1 cellular context compared by ENCODE assay signal in the genomic region with DNA sequence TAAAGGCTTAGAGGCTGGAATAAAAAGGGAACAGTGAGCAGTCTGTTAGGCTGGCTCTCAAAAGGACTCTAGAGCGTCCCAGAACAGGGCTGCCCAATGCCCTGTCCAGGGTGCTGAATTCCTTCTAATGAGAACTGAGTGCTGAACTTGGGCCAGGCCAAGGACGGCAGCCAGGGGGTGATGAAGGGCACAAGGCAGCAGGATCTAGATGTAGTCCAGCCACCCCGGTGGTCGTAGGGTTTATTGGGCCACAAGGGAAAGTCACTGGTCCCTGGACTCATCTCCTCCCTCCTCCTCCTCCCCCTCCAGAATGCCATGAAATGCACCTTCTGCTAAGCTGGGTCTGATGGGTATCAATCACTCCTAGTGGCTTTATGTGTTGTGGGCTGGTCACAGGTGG.
TF ChIP-seq lines count a peak whose summit lies in the region.

No MANE protein-coding gene starts in this region.

TF ChIP-seq in HepG2, 621 proteins besides CTCF, POLR2A, EP300 and RAD21 (continues in another document):
- peak; percentile 73; the same call in 1 of the 2 replicates for TF ChIP-seq KLF9 (CRISPR knock-in tag; IDR thresholded peaks at IDR 0.05; ENCODE audit: low read depth)
- TF ChIP-seq CC2D1A (CRISPR knock-in tag; IDR thresholded peaks at IDR 0.05) = no peak
- no peak for TF ChIP-seq GFI1 (CRISPR knock-in tag; IDR thresholded peaks at IDR 0.05; ENCODE audit: borderline replicate concordance)
- TF ChIP-seq ZNF441 (CRISPR knock-in tag; IDR thresholded peaks at IDR 0.05; ENCODE audit: borderline replicate concordance) = peak; percentile 89
- TF ChIP-seq, protein P1, sequence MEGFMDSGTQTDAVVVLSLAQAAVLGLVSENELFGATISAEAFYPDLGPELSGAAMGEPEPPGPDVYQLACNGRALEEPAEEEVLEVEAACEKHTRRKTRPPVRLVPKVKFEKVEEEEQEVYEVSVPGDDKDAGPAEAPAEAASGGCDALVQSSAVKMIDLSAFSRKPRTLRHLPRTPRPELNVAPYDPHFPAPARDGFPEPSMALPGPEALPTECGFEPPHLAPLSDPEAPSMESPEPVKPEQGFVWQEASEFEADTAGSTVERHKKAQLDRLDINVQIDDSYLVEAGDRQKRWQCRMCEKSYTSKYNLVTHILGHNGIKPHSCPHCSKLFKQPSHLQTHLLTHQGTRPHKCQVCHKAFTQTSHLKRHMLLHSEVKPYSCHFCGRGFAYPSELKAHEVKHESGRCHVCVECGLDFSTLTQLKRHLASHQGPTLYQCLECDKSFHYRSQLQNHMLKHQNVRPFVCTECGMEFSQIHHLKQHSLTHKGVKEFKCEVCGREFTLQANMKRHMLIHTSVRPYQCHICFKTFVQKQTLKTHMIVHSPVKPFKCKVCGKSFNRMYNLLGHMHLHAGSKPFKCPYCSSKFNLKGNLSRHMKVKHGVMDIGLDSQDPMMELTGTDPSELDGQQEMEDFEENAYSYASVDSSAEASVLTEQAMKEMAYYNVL (CRISPR knock-in tag; IDR thresholded peaks at IDR 0.05; ENCODE audit: borderline replicate concordance) = no peak
- TF ChIP-seq ZFAT (CRISPR knock-in tag; conservative IDR thresholded peaks at IDR 0.05) = 0 out of 2 replicates have a peak, but pooled peaks have one; percentile 67
- TF ChIP-seq, protein P2, sequence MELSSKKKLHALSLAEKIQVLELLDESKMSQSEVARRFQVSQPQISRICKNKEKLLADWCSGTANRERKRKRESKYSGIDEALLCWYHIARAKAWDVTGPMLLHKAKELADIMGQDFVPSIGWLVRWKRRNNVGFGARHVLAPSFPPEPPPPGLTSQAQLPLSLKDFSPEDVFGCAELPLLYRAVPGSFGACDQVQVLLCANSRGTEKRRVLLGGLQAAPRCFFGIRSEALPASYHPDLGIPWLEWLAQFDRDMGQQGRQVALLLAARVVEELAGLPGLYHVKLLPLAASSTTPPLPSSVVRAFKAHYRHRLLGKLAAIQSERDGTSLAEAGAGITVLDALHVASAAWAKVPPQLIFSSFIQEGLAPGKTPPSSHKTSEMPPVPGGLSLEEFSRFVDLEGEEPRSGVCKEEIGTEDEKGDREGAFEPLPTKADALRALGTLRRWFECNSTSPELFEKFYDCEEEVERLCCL (CRISPR knock-in tag; IDR thresholded peaks at IDR 0.05; ENCODE audit: borderline replicate concordance) = 0 out of 2 replicates have a peak, but pooled peaks have one; percentile 32
- no peak for TF ChIP-seq NCOR1 (IDR thresholded peaks at IDR 0.05; ENCODE audit: borderline replicate concordance, low read length)
- peak; percentile 74; the same call in 1 of the 2 replicates for TF ChIP-seq RFXAP (CRISPR knock-in tag; IDR thresholded peaks at IDR 0.05; ENCODE audit: borderline replicate concordance)
- peak; percentile 98 for TF ChIP-seq WIZ (CRISPR knock-in tag; IDR thresholded peaks at IDR 0.05)
- no peak for TF ChIP-seq AGO1 (IDR thresholded peaks at IDR 0.05; ENCODE audit: low read depth, low read length, poor library complexity, severe bottlenecking)
- no peak for TF ChIP-seq ZNF343 (CRISPR knock-in tag; IDR thresholded peaks at IDR 0.05)
- TF ChIP-seq ATF7-NPFF (CRISPR knock-in tag; IDR thresholded peaks at IDR 0.05; ENCODE audit: low read depth) = 0 out of 2 replicates have a peak, but pooled peaks have one; percentile 41
- TF ChIP-seq, protein P3, sequence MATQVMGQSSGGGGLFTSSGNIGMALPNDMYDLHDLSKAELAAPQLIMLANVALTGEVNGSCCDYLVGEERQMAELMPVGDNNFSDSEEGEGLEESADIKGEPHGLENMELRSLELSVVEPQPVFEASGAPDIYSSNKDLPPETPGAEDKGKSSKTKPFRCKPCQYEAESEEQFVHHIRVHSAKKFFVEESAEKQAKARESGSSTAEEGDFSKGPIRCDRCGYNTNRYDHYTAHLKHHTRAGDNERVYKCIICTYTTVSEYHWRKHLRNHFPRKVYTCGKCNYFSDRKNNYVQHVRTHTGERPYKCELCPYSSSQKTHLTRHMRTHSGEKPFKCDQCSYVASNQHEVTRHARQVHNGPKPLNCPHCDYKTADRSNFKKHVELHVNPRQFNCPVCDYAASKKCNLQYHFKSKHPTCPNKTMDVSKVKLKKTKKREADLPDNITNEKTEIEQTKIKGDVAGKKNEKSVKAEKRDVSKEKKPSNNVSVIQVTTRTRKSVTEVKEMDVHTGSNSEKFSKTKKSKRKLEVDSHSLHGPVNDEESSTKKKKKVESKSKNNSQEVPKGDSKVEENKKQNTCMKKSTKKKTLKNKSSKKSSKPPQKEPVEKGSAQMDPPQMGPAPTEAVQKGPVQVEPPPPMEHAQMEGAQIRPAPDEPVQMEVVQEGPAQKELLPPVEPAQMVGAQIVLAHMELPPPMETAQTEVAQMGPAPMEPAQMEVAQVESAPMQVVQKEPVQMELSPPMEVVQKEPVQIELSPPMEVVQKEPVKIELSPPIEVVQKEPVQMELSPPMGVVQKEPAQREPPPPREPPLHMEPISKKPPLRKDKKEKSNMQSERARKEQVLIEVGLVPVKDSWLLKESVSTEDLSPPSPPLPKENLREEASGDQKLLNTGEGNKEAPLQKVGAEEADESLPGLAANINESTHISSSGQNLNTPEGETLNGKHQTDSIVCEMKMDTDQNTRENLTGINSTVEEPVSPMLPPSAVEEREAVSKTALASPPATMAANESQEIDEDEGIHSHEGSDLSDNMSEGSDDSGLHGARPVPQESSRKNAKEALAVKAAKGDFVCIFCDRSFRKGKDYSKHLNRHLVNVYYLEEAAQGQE (IDR thresholded peaks at IDR 0.05; ENCODE audit: borderline replicate concordance in 1 of 2, low read depth in 1 of 2, low read length in 2 of 2) = peak; percentile 98 to 99
- peak; percentile 74; the same call in 1 of the 2 replicates for TF ChIP-seq MEIS2 (CRISPR knock-in tag; IDR thresholded peaks at IDR 0.05)
- TF ChIP-seq PPARG (CRISPR knock-in tag; conservative IDR thresholded peaks at IDR 0.05) = peak; percentile 59; the same call in 1 of the 2 replicates
- no peak for TF ChIP-seq MAFG (CRISPR knock-in tag; IDR thresholded peaks at IDR 0.05)
- no peak for TF ChIP-seq CBFB (CRISPR knock-in tag; IDR thresholded peaks at IDR 0.05)
- TF ChIP-seq SALL1 (CRISPR knock-in tag; IDR thresholded peaks at IDR 0.05) = peak; percentile 93
- peak; percentile 72; the same call in 1 of the 2 replicates for TF ChIP-seq ZNF205 (CRISPR knock-in tag; IDR thresholded peaks at IDR 0.05)
- TF ChIP-seq ARHGAP35 (CRISPR knock-in tag; IDR thresholded peaks at IDR 0.05; ENCODE audit: borderline replicate concordance) = peak; percentile 79; the same call in 1 of the 2 replicates
- peak; percentile 55 for TF ChIP-seq BCL6 (CRISPR knock-in tag; IDR thresholded peaks at IDR 0.05)
- TF ChIP-seq KLF16 (CRISPR knock-in tag; IDR thresholded peaks at IDR 0.05) = peak in 1 of 2 experiments; percentile 81; a peak in 2 of 4 replicates
- TF ChIP-seq, protein P4, sequence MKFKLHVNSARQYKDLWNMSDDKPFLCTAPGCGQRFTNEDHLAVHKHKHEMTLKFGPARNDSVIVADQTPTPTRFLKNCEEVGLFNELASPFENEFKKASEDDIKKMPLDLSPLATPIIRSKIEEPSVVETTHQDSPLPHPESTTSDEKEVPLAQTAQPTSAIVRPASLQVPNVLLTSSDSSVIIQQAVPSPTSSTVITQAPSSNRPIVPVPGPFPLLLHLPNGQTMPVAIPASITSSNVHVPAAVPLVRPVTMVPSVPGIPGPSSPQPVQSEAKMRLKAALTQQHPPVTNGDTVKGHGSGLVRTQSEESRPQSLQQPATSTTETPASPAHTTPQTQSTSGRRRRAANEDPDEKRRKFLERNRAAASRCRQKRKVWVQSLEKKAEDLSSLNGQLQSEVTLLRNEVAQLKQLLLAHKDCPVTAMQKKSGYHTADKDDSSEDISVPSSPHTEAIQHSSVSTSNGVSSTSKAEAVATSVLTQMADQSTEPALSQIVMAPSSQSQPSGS (CRISPR knock-in tag; IDR thresholded peaks at IDR 0.05) = peak; percentile 76; the same call in 1 of the 2 replicates
- no peak for TF ChIP-seq NFIB (CRISPR knock-in tag; IDR thresholded peaks at IDR 0.05; ENCODE audit: borderline replicate concordance)
- TF ChIP-seq ISX (CRISPR knock-in tag; conservative IDR thresholded peaks at IDR 0.05) = peak; percentile 59; the same call in 1 of the 2 replicates
- no peak for TF ChIP-seq TBX3 (IDR thresholded peaks at IDR 0.05; ENCODE audit: borderline replicate concordance)
- TF ChIP-seq STAT5B (CRISPR knock-in tag; IDR thresholded peaks at IDR 0.05) = 0 out of 2 replicates have a peak, but pooled peaks have one; percentile 68
- TF ChIP-seq, protein P5, sequence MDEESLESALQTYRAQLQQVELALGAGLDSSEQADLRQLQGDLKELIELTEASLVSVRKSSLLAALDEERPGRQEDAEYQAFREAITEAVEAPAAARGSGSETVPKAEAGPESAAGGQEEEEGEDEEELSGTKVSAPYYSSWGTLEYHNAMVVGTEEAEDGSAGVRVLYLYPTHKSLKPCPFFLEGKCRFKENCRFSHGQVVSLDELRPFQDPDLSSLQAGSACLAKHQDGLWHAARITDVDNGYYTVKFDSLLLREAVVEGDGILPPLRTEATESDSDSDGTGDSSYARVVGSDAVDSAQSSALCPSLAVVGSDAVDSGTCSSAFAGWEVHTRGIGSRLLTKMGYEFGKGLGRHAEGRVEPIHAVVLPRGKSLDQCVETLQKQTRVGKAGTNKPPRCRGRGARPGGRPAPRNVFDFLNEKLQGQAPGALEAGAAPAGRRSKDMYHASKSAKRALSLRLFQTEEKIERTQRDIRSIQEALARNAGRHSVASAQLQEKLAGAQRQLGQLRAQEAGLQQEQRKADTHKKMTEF (CRISPR knock-in tag; IDR thresholded peaks at IDR 0.05) = 0 out of 2 replicates have a peak, but pooled peaks have one; percentile 29
- TF ChIP-seq GATAD2A (CRISPR knock-in tag; IDR thresholded peaks at IDR 0.05) = peak; percentile 43; the same call in 1 of the 2 replicates
- 0 out of 2 replicates have a peak, but pooled peaks have one; percentile 31 for TF ChIP-seq ARNT2 (CRISPR knock-in tag; IDR thresholded peaks at IDR 0.05; ENCODE audit: low read depth)
- TF ChIP-seq, protein P6, sequence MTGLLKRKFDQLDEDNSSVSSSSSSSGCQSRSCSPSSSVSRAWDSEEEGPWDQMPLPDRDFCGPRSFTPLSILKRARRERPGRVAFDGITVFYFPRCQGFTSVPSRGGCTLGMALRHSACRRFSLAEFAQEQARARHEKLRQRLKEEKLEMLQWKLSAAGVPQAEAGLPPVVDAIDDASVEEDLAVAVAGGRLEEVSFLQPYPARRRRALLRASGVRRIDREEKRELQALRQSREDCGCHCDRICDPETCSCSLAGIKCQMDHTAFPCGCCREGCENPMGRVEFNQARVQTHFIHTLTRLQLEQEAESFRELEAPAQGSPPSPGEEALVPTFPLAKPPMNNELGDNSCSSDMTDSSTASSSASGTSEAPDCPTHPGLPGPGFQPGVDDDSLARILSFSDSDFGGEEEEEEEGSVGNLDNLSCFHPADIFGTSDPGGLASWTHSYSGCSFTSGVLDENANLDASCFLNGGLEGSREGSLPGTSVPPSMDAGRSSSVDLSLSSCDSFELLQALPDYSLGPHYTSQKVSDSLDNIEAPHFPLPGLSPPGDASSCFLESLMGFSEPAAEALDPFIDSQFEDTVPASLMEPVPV (CRISPR knock-in tag; IDR thresholded peaks at IDR 0.05) = no peak
- TF ChIP-seq ZNF232 (CRISPR knock-in tag; IDR thresholded peaks at IDR 0.05; ENCODE audit: borderline replicate concordance) = peak; percentile 94
- no peak for TF ChIP-seq HNRNPUL1 (IDR thresholded peaks at IDR 0.05; ENCODE audit: low read depth, low read length)
- TF ChIP-seq ZBTB7A (CRISPR knock-in tag; IDR thresholded peaks at IDR 0.05) = peak; percentile 65; the same call in 1 of the 2 replicates
- TF ChIP-seq MIXL1 (CRISPR knock-in tag; IDR thresholded peaks at IDR 0.05) = peak; percentile 79
- TF ChIP-seq MTF1 (CRISPR knock-in tag; IDR thresholded peaks at IDR 0.05) = peak; percentile 71; the same call in 1 of the 2 replicates
- TF ChIP-seq MXD4 (CRISPR knock-in tag; IDR thresholded peaks at IDR 0.05) = peak; percentile 66; the same call in 1 of the 2 replicates
- TF ChIP-seq TOPORS (CRISPR knock-in tag; IDR thresholded peaks at IDR 0.05) = no peak
- TF ChIP-seq ZNF841 (CRISPR knock-in tag; IDR thresholded peaks at IDR 0.05; ENCODE audit: borderline replicate concordance) = no peak
- no peak for TF ChIP-seq ZNF703 (CRISPR knock-in tag; IDR thresholded peaks at IDR 0.05; ENCODE audit: borderline replicate concordance)
- TF ChIP-seq ZNF10 (CRISPR knock-in tag; IDR thresholded peaks at IDR 0.05; ENCODE audit: borderline replicate concordance, low read depth) = no peak
- TF ChIP-seq, protein P7, sequence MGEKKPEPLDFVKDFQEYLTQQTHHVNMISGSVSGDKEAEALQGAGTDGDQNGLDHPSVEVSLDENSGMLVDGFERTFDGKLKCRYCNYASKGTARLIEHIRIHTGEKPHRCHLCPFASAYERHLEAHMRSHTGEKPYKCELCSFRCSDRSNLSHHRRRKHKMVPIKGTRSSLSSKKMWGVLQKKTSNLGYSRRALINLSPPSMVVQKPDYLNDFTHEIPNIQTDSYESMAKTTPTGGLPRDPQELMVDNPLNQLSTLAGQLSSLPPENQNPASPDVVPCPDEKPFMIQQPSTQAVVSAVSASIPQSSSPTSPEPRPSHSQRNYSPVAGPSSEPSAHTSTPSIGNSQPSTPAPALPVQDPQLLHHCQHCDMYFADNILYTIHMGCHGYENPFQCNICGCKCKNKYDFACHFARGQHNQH (CRISPR knock-in tag; IDR thresholded peaks at IDR 0.05) = peak; percentile 89; the same call in 1 of the 2 replicates
- TF ChIP-seq, protein P8, sequence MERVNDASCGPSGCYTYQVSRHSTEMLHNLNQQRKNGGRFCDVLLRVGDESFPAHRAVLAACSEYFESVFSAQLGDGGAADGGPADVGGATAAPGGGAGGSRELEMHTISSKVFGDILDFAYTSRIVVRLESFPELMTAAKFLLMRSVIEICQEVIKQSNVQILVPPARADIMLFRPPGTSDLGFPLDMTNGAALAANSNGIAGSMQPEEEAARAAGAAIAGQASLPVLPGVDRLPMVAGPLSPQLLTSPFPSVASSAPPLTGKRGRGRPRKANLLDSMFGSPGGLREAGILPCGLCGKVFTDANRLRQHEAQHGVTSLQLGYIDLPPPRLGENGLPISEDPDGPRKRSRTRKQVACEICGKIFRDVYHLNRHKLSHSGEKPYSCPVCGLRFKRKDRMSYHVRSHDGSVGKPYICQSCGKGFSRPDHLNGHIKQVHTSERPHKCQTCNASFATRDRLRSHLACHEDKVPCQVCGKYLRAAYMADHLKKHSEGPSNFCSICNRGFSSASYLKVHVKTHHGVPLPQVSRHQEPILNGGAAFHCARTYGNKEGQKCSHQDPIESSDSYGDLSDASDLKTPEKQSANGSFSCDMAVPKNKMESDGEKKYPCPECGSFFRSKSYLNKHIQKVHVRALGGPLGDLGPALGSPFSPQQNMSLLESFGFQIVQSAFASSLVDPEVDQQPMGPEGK (CRISPR knock-in tag; IDR thresholded peaks at IDR 0.05) = peak; percentile 43; the same call in 1 of the 2 replicates
- TF ChIP-seq FOXK1 (CRISPR knock-in tag; IDR thresholded peaks at IDR 0.05; ENCODE audit: borderline replicate concordance, low read depth) = peak; percentile 21; the same call in 1 of the 2 replicates
- peak; percentile 69 for TF ChIP-seq ELF3 (CRISPR knock-in tag; IDR thresholded peaks at IDR 0.05)
- TF ChIP-seq, protein P9, sequence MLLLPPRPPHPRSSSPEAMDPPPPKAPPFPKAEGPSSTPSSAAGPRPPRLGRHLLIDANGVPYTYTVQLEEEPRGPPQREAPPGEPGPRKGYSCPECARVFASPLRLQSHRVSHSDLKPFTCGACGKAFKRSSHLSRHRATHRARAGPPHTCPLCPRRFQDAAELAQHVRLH (CRISPR knock-in tag; IDR thresholded peaks at IDR 0.05; ENCODE audit: borderline replicate concordance, low read depth) = peak; percentile 90; the same call in 1 of the 2 replicates
- no peak for TF ChIP-seq ZNF224 (CRISPR knock-in tag; IDR thresholded peaks at IDR 0.05)
